8 cellular contexts compared by ENCODE assay signal in the genomic region with DNA sequence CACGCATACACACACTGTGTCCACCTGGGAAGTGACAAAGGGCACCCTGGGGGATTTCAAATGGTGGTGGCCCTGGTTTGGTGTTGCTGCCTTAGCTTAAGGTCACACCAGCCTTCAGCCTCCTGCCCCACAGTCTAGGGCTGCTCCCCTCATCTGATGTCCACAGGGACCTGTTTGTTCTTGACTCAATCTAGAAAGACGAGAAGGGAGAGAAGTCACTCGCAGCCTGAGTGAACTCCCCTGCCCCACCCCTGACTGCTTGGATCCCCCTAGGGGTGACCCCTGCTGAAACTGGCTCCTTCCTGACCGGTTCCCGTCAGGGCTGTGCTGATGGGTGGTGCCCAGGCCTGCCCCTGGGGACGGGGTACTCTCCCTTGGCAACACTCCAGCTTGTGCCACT. TPM values are rescaled to one million over a fixed set of nuclear protein-coding genes. Genes with fewer than 3 reads are reported as not detected.
"Had no signal": no experiment of that assay in that cellular context is flagged by ENCODE, and none has a peak within 500 bp of the region (broad histone marks: within the 10 kb centered on the region; RNA-seq: fewer than 3 reads in every experiment).

No MANE protein-coding gene starts in this region.

RNA-seq across cellular contexts. Expression of a gene that starts 14.9 kb away (rescaled TPM):
- total RNA-seq: activated CD8-positive, alpha-beta T cell treated with anti-CD3 and anti-CD28 coated beads for 36 hours; activated naive CD8-positive, alpha-beta T cell treated with anti-CD3 and anti-CD28 coated beads for 36 hours; activated T-helper 2 cell treated with anti-CD3 and anti-CD28 coated beads, Interferon-gamma antibody, Interleukin-2, Interleukin-4, amounts not matched to agents 10 μg/mL and 5 μg/mL and 100 μg/mL, durations not matched to agents 14 hours and 24 hours and 36 hours; cardiac muscle cell; MCF 10A; PC-9; RPMI7951 had no signal
- polyA plus RNA-seq: adipose tissue had no signal
